Comparison of ENCODE assay signal across 1 cellular context in the genomic region with DNA sequence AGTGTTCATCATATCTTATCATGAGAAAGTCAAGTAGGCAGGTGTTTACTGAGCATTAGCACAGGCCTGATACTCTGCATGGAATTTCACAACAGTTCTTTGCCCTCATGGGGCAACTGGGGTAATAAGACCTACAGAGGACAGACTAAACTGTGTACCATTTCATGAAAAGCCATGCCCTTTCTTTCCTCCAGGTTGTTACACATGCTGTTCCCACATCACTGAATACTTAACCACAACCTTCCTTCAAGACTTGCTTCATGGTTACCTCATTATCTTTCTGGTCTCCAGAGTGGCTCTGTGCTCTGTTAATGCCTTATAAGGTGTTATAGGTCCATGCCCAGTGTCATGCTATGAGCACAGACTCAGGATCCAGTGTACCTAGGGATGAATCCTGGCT.
TF ChIP-seq lines count a peak whose summit lies in the region.

No MANE protein-coding gene starts in this region.

TF ChIP-seq in HEK293T, 16 proteins besides CTCF, POLR2A, EP300 and RAD21:
- TF ChIP-seq, protein P1, sequence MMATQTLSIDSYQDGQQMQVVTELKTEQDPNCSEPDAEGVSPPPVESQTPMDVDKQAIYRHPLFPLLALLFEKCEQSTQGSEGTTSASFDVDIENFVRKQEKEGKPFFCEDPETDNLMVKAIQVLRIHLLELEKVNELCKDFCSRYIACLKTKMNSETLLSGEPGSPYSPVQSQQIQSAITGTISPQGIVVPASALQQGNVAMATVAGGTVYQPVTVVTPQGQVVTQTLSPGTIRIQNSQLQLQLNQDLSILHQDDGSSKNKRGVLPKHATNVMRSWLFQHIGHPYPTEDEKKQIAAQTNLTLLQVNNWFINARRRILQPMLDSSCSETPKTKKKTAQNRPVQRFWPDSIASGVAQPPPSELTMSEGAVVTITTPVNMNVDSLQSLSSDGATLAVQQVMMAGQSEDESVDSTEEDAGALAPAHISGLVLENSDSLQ (IDR thresholded peaks at IDR 0.05): no peak
- TF ChIP-seq HDGF (IDR thresholded peaks at IDR 0.05; ENCODE audit: borderline replicate concordance) (no peak), FOXK2 (IDR thresholded peaks at IDR 0.05) (no peak), SUZ12 (IDR thresholded peaks at IDR 0.05) (no peak), TARDBP (IDR thresholded peaks at IDR 0.05) (no peak), ARNT (IDR thresholded peaks at IDR 0.05) (no peak), ZNF384 (IDR thresholded peaks at IDR 0.05) (no peak), ELF4 (IDR thresholded peaks at IDR 0.05) (no peak), LEF1 (IDR thresholded peaks at IDR 0.05; ENCODE audit: borderline replicate concordance) (no peak)
